ENCODE assay signal across 1 cellular context in the genomic region with DNA sequence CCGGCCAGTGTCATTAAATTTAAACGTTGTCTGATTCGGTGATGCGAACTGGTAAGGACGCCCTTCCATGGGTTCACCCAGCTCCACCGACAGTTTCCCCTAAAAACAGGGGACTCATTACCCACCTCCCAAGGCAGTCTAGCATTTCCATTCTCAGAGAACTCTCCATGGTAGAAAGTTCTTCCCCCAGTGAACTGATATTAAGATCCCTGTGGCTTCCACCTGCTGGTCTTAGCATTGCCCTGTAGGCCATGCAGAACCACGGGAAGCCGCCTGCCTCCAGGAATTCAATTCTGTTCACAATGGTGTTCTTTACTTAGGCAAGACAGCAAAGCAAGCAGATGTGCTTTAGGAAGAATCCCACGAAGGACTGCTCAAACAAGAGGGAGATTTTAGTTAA.
TF ChIP-seq lines count a peak whose summit lies in the region.

No MANE protein-coding gene starts in this region.

TF ChIP-seq in Ishikawa, 13 proteins besides CTCF, POLR2A, EP300 and RAD21 (continued from another document):
- TF ChIP-seq, protein P1, sequence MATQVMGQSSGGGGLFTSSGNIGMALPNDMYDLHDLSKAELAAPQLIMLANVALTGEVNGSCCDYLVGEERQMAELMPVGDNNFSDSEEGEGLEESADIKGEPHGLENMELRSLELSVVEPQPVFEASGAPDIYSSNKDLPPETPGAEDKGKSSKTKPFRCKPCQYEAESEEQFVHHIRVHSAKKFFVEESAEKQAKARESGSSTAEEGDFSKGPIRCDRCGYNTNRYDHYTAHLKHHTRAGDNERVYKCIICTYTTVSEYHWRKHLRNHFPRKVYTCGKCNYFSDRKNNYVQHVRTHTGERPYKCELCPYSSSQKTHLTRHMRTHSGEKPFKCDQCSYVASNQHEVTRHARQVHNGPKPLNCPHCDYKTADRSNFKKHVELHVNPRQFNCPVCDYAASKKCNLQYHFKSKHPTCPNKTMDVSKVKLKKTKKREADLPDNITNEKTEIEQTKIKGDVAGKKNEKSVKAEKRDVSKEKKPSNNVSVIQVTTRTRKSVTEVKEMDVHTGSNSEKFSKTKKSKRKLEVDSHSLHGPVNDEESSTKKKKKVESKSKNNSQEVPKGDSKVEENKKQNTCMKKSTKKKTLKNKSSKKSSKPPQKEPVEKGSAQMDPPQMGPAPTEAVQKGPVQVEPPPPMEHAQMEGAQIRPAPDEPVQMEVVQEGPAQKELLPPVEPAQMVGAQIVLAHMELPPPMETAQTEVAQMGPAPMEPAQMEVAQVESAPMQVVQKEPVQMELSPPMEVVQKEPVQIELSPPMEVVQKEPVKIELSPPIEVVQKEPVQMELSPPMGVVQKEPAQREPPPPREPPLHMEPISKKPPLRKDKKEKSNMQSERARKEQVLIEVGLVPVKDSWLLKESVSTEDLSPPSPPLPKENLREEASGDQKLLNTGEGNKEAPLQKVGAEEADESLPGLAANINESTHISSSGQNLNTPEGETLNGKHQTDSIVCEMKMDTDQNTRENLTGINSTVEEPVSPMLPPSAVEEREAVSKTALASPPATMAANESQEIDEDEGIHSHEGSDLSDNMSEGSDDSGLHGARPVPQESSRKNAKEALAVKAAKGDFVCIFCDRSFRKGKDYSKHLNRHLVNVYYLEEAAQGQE (IDR thresholded peaks at IDR 0.05; ENCODE audit: low read depth) = peak; percentile 62
